Comparison of ENCODE assay signal across 16 cellular contexts in genomic region chr6:221531-222349, GRCh38.
A peak's percentile ranks its signal among the peaks of the same experiment; 100 is the strongest.
DNase-seq lines count a peak whose midpoint lies in the region; ATAC-seq, FAIRE-seq and TF ChIP-seq lines count a peak whose summit lies in the region.
"Had no signal": no experiment of that assay in that cellular context is flagged by ENCODE, and none has a peak within 500 bp of the region (broad histone marks: within the 10 kb centered on the region; RNA-seq: fewer than 3 reads in every experiment).

No MANE protein-coding gene starts in this region.

- peak overlapping the region; percentile 33 for H3K27ac ChIP-seq in keratinocyte (ENCODE audit: control insufficient read depth, insufficient read depth, low read length)
- H3K27ac ChIP-seq in spleen = no peak overlapping the region
- H3K27ac ChIP-seq: uterus had no signal

- H3K9ac ChIP-seq in keratinocyte (ENCODE audit: control insufficient read depth, extremely low read depth, insufficient read depth, low read length) = no peak overlapping the region

- H3K4me3 ChIP-seq in keratinocyte (ENCODE audit: control insufficient read depth in 2 of 3, extremely low read depth in 1 of 3, insufficient read depth in 2 of 3, low read depth in 1 of 3, low read length in 3 of 3) (no peak overlapping the region), spleen (no peak overlapping the region)
- H3K4me3 ChIP-seq: uterus had no signal

- dilution Hi-C loops in keratinocyte (cut with MboI; ENCODE audit: extremely low pct_ligation_motif_present, low sequenced_read_pairs) = no loop called here

- H3K9me1 ChIP-seq in keratinocyte (ENCODE audit: control insufficient read depth, extremely low read depth, insufficient read depth, low read length) = no peaks in the 10 kb centered on the region

- intact Hi-C loops in spleen (cut with DNase I; ENCODE audit: low total_unique reads) = no loop called here

- peak; percentile 40 for ATAC-seq in activated CD8-positive, alpha-beta memory T cell treated with anti-CD3 and anti-CD28 coated beads, Interleukin-2, amount 10 ng/mL, durations not matched to agents 7 days and 5 days
- ATAC-seq in activated CD8-positive, alpha-beta T cell treated with anti-CD3 and anti-CD28 coated beads, Interleukin-2, amount 10 ng/mL, durations not matched to agents 7 days and 5 days = no peak

- no peaks in the 10 kb centered on the region for H4K20me1 ChIP-seq in keratinocyte (ENCODE audit: control insufficient read depth, extremely low read depth, insufficient read depth, low read length)

- no peak overlapping the region for H2AFZ ChIP-seq in keratinocyte (ENCODE audit: control insufficient read depth, low read length)

- CTCF ChIA-PET in activated CD8-positive, alpha-beta memory T cell treated with anti-CD3 and anti-CD28 coated beads, Interleukin-2, amount 10 ng/mL, durations not matched to agents 7 days and 5 days (lab: Charles Lee) = interaction anchor here (0.7 to 4.2 kb wide), 16 partner anchors 8 to 278 kb away, joined by 3 to 42 read pairs (median 3); partner anchors contain the start of genes DUSP22 and IRF4
- CTCF ChIA-PET in activated CD8-positive, alpha-beta T cell treated with anti-CD3 and anti-CD28 coated beads, Interleukin-2, amount 10 ng/mL, durations not matched to agents 7 days and 5 days (lab: Charles Lee) = interaction anchor here (0.7 to 4.9 kb wide), 14 partner anchors 9 to 170 kb away, joined by 3 to 29 read pairs (median 4); partner anchors contain the start of gene IRF4

- H3K4me1 Mint-ChIP-seq in activated CD8-positive, alpha-beta memory T cell treated with anti-CD3 and anti-CD28 coated beads, Interleukin-2, amount 10 ng/mL, durations not matched to agents 7 days and 5 days = peaks cover 79% of the 10 kb centered on the region
- peaks cover 73% of the 10 kb centered on the region for H3K4me1 Mint-ChIP-seq in activated CD8-positive, alpha-beta T cell treated with anti-CD3 and anti-CD28 coated beads, Interleukin-2, amount 10 ng/mL, durations not matched to agents 7 days and 5 days (ENCODE audit: low read depth)

- POLR2A ChIA-PET in activated CD8-positive, alpha-beta T cell treated with anti-CD3 and anti-CD28 coated beads, Interleukin-2, amount 10 ng/mL, durations not matched to agents 7 days and 5 days (lab: Charles Lee) = interaction anchor here (0.9 to 6.2 kb wide), 5 partner anchors 12 to 181 kb away, joined by 3 to 38 read pairs (median 4); partner anchors contain the start of genes DUSP22 and IRF4

- TF ChIP-seq CTCF in keratinocyte (optimal IDR thresholded peaks at IDR 0.05 in 1 of 3, IDR thresholded peaks at IDR 0.05 in 1 of 3, conservative IDR thresholded peaks at IDR 0.05 in 1 of 3; ENCODE audit: extremely low read depth in 1 of 3, insufficient read depth in 2 of 3, low read length in 3 of 3) = no peak
- no peak for TF ChIP-seq CTCF in spleen (IDR thresholded peaks at IDR 0.05 in 8 of 11, conservative IDR thresholded peaks at IDR 0.05 in 3 of 11)

- H3K27ac Mint-ChIP-seq in activated CD8-positive, alpha-beta memory T cell treated with anti-CD3 and anti-CD28 coated beads, Interleukin-2, amount 10 ng/mL, durations not matched to agents 7 days and 5 days = peak overlapping the region; percentile 93
- H3K27ac Mint-ChIP-seq in activated CD8-positive, alpha-beta T cell treated with anti-CD3 and anti-CD28 coated beads, Interleukin-2, amount 10 ng/mL, durations not matched to agents 7 days and 5 days = peak overlapping the region; percentile 86
- H3K27ac Mint-ChIP-seq: H9 had no signal

- H3K9me3 ChIP-seq in keratinocyte (ENCODE audit: control insufficient read depth, low read depth, low read length) (peaks cover 6% of the 10 kb centered on the region), spleen (no peaks in the 10 kb centered on the region)
- H3K9me3 ChIP-seq: uterus had no signal

- H3K9me3 Mint-ChIP-seq in activated CD8-positive, alpha-beta memory T cell treated with anti-CD3 and anti-CD28 coated beads, Interleukin-2, amount 10 ng/mL, durations not matched to agents 7 days and 5 days (ENCODE audit: low read depth) = peaks cover under 1% of the 10 kb centered on the region
- no peaks in the 10 kb centered on the region for H3K9me3 Mint-ChIP-seq in activated CD8-positive, alpha-beta T cell treated with anti-CD3 and anti-CD28 coated beads, Interleukin-2, amount 10 ng/mL, durations not matched to agents 7 days and 5 days (ENCODE audit: insufficient read depth)

- peak; percentile 65 for DNase-seq in activated CD8-positive, alpha-beta memory T cell treated with anti-CD3 and anti-CD28 coated beads, Interleukin-2, amount 10 ng/mL, durations not matched to agents 7 days and 5 days
- no peak for DNase-seq in activated CD8-positive, alpha-beta memory T cell treated with anti-CD3 and anti-CD28 coated beads, Interleukin-2, amount 50 U/mL, for 48 hours
- DNase-seq in GM19239 (ENCODE audit: insufficient read length, low spot score) (no peak), keratinocyte (ENCODE audit: low read depth, low spot score) (no peak), spleen (no peak), kidney glomerular epithelial cell (lab: John Stamatoyannopoulos, UW) (no peak), superior temporal gyrus (ENCODE audit: extremely low spot score) (no peak)
- no peak for DNase-seq in activated CD8-positive, alpha-beta T cell treated with anti-CD3 and anti-CD28 coated beads, Interleukin-2, amount 10 ng/mL, durations not matched to agents 7 days and 5 days
- DNase-seq: ACHN, aorta, DMS153, H9, kidney, NCI-H1092, NCI-H446 treated with DMSO at 0.1 percent for 48 hours, uterus had no signal

- peaks cover 3% of the 10 kb centered on the region for H3K36me3 Mint-ChIP-seq in activated CD8-positive, alpha-beta memory T cell treated with anti-CD3 and anti-CD28 coated beads, Interleukin-2, amount 10 ng/mL, durations not matched to agents 7 days and 5 days
- peaks cover 5% of the 10 kb centered on the region for H3K36me3 Mint-ChIP-seq in activated CD8-positive, alpha-beta T cell treated with anti-CD3 and anti-CD28 coated beads, Interleukin-2, amount 10 ng/mL, durations not matched to agents 7 days and 5 days (ENCODE audit: low read depth)

- H3K79me2 ChIP-seq in keratinocyte (ENCODE audit: control insufficient read depth, insufficient read depth, low read length) = no peaks in the 10 kb centered on the region

- H3K27me3 ChIP-seq in keratinocyte (ENCODE audit: control insufficient read depth, extremely low read depth, insufficient read depth, low read length) (no peaks in the 10 kb centered on the region), spleen (replicated peaks in 1 of 7) (no peaks in the 10 kb centered on the region)
- H3K27me3 ChIP-seq: uterus had no signal

- H3K4me1 ChIP-seq in keratinocyte (ENCODE audit: control insufficient read depth, extremely low read depth, insufficient read depth, low read length) = peaks cover 37% of the 10 kb centered on the region
- peaks cover 17 to 69% (median 49%) of the 10 kb centered on the region in 6 donors for H3K4me1 ChIP-seq in spleen
- H3K4me1 ChIP-seq: uterus had no signal

- H3K4me2 ChIP-seq in keratinocyte (ENCODE audit: control insufficient read depth, extremely low read depth, insufficient read depth, low read depth, low read length) = peak overlapping the region; percentile 22

- H3K4me3 Mint-ChIP-seq in activated CD8-positive, alpha-beta memory T cell treated with anti-CD3 and anti-CD28 coated beads, Interleukin-2, amount 10 ng/mL, durations not matched to agents 7 days and 5 days = peak overlapping the region; percentile 62
- H3K4me3 Mint-ChIP-seq in activated CD8-positive, alpha-beta T cell treated with anti-CD3 and anti-CD28 coated beads, Interleukin-2, amount 10 ng/mL, durations not matched to agents 7 days and 5 days = peak overlapping the region; percentile 47
- H3K4me3 Mint-ChIP-seq: H9 had no signal

- no peaks in the 10 kb centered on the region for H3K27me3 Mint-ChIP-seq in activated CD8-positive, alpha-beta memory T cell treated with anti-CD3 and anti-CD28 coated beads, Interleukin-2, amount 10 ng/mL, durations not matched to agents 7 days and 5 days
- no peaks in the 10 kb centered on the region for H3K27me3 Mint-ChIP-seq in activated CD8-positive, alpha-beta T cell treated with anti-CD3 and anti-CD28 coated beads, Interleukin-2, amount 10 ng/mL, durations not matched to agents 7 days and 5 days (ENCODE audit: low read depth)

- no peak for TF ChIP-seq POLR2A in spleen (IDR thresholded peaks at IDR 0.05)

- peak; percentile 92 for FAIRE-seq in GM19239 (lab: Jason Lieb, UNC)
- FAIRE-seq in keratinocyte (lab: Jason Lieb, UNC) = peak; percentile 20
- FAIRE-seq: kidney had no signal

- no peaks in the 10 kb centered on the region for H3K36me3 ChIP-seq in keratinocyte (ENCODE audit: control insufficient read depth in 2 of 2, extremely low read depth in 1 of 2, insufficient read depth in 2 of 2, low read length in 2 of 2)
- H3K36me3 ChIP-seq in spleen = no peaks in the 10 kb centered on the region
- H3K36me3 ChIP-seq: uterus had no signal

- WGBS in spleen, 5 donors = 64 to 85% (median 73%) methylated on average over 14 of the region's 14 CpGs
